In genomic region chr4:129093173-129093974, GRCh38 we compare ENCODE assay signal across 8 cellular contexts. TPM values are rescaled to one million over a fixed set of nuclear protein-coding genes. Genes with fewer than 3 reads are reported as not detected.
DNase-seq lines count a peak whose midpoint lies in the region; ATAC-seq and TF ChIP-seq lines count a peak whose summit lies in the region.

TSS of gene SCLT1 (minus strand) at chr4:129093539. CDS start at chr4:129093103, 436 bp downstream.

- H2BK120ac ChIP-seq in mesendoderm (ENCODE audit: low read depth, low read length): no peak within 1 kb of the TSS

- no peaks in the 10 kb centered on the region for H3K27me3 Mint-ChIP-seq in activated CD8-positive, alpha-beta memory T cell treated with anti-CD3 and anti-CD28 coated beads, Interleukin-2, amount 10 ng/mL, durations not matched to agents 7 days and 5 days
- H3K27me3 Mint-ChIP-seq in endodermal cell (ENCODE audit: insufficient read depth): no peaks in the 10 kb centered on the region

- no peaks in the 10 kb centered on the region for H3K4me1 ChIP-seq in NT2/D1 (ENCODE audit: insufficient read depth, insufficient read length)
- H3K4me1 ChIP-seq in endodermal cell (ENCODE audit: control insufficient read depth, insufficient read depth, low read length): no peaks in the 10 kb centered on the region
- peaks cover 2% of the 10 kb centered on the region for H3K4me1 ChIP-seq in mesendoderm (ENCODE audit: control insufficient read depth, low read depth, low read length)

- H3K36me3 ChIP-seq in NT2/D1 (ENCODE audit: insufficient read depth, insufficient read length, low read length) (peaks cover 4% of the 10 kb centered on the region), endodermal cell (ENCODE audit: control insufficient read depth, insufficient read depth, low read length) (no peaks in the 10 kb centered on the region), mesendoderm (ENCODE audit: control insufficient read depth, insufficient read depth, low read length) (no peaks in the 10 kb centered on the region)

- H2BK15ac ChIP-seq in mesendoderm (replicated peaks; ENCODE audit: low read depth): no peak within 1 kb of the TSS

- no peaks in the 10 kb centered on the region for H3K9me3 Mint-ChIP-seq in activated CD8-positive, alpha-beta memory T cell treated with anti-CD3 and anti-CD28 coated beads, Interleukin-2, amount 10 ng/mL, durations not matched to agents 7 days and 5 days (ENCODE audit: low read depth)
- no peaks in the 10 kb centered on the region for H3K9me3 Mint-ChIP-seq in endodermal cell

- peaks cover 2% of the 10 kb centered on the region for H3K79me1 ChIP-seq in mesendoderm (ENCODE audit: low read length)

- ATAC-seq in GM21381 (IDR thresholded peaks at IDR 0.05; ENCODE audit: unreplicated experiment): peak; percentile 93
- peak; percentile 94 for ATAC-seq in activated CD8-positive, alpha-beta memory T cell treated with anti-CD3 and anti-CD28 coated beads, Interleukin-2, amount 10 ng/mL, durations not matched to agents 7 days and 5 days

- no peak within 1 kb of the TSS for H4K5ac ChIP-seq in mesendoderm (ENCODE audit: low read length)

- H3K4me1 Mint-ChIP-seq in activated CD8-positive, alpha-beta memory T cell treated with anti-CD3 and anti-CD28 coated beads, Interleukin-2, amount 10 ng/mL, durations not matched to agents 7 days and 5 days: peaks cover 43% of the 10 kb centered on the region
- peaks cover 11% of the 10 kb centered on the region for H3K4me1 Mint-ChIP-seq in endodermal cell

- no peak within 1 kb of the TSS for H2AK5ac ChIP-seq in mesendoderm (ENCODE audit: low read length)

- no peaks in the 10 kb centered on the region for H3K27me3 ChIP-seq in NT2/D1 (ENCODE audit: insufficient read depth, insufficient read length)
- no peaks in the 10 kb centered on the region for H3K27me3 ChIP-seq in endodermal cell (ENCODE audit: control insufficient read depth, insufficient read depth, low read length, poor library complexity, severe bottlenecking)
- H3K27me3 ChIP-seq in mesendoderm (ENCODE audit: insufficient read depth, low read length, poor library complexity): no peaks in the 10 kb centered on the region

- peak within 1 kb of the TSS; percentile 65 for H2BK5ac ChIP-seq in mesendoderm (ENCODE audit: low read length)

- H4K8ac ChIP-seq in mesendoderm (ENCODE audit: low read depth, low read length): no peak within 1 kb of the TSS

- no peak within 1 kb of the TSS for H3K23ac ChIP-seq in mesendoderm (ENCODE audit: low read length)

- H3K4ac ChIP-seq in mesendoderm (ENCODE audit: low read depth, low read length): peak within 1 kb of the TSS; percentile 78

- H3K27ac Mint-ChIP-seq in activated CD8-positive, alpha-beta memory T cell treated with anti-CD3 and anti-CD28 coated beads, Interleukin-2, amount 10 ng/mL, durations not matched to agents 7 days and 5 days: peak within 1 kb of the TSS; percentile 96
- H3K27ac Mint-ChIP-seq in endodermal cell: peak within 1 kb of the TSS; percentile 62

- WGBS in endodermal cell (ENCODE audit: insufficient coverage in 1 of 2, insufficient read length in 1 of 2), 2 experiments: 3% methylated on average over 39 to 60 of the region's 60 CpGs
- no CpG with 5 or more reads among the region's 60 CpGs for WGBS in mesendoderm (ENCODE audit: extremely low coverage, insufficient coverage, low lambda C conversion rate)

- DNase-seq in COR-L47 (lab: John Stamatoyannopoulos, UW): peak; percentile 98
- peak in 75 of 76 experiments; percentile 22 to 98 (median 96) for DNase-seq in HUDEP-2 (lab: John Stamatoyannopoulos, UW; ENCODE audit: unreplicated experiment in 76 of 76)
- peak; percentile 92 for DNase-seq in NT2/D1 (ENCODE audit: low read depth, low spot score)
- peak; percentile 99 for DNase-seq in activated CD8-positive, alpha-beta memory T cell treated with anti-CD3 and anti-CD28 coated beads, Interleukin-2, amount 10 ng/mL, durations not matched to agents 7 days and 5 days
- peak; percentile 99 for DNase-seq in endodermal cell
- peak; percentile 99 for DNase-seq in mesendoderm
- peak; percentile 93 for DNase-seq in stimulated activated CD8-positive, alpha-beta memory T cell treated with anti-CD3 and anti-CD28 coated beads, Interleukin-15, amount 100 ng/mL, for 1 hour (ENCODE audit: low read depth)

- H3K4me2 ChIP-seq in mesendoderm (ENCODE audit: low read length): peak within 1 kb of the TSS; percentile 55

- no peak for TF ChIP-seq CTCF in endodermal cell (conservative IDR thresholded peaks at IDR 0.05)

- H3K9me3 ChIP-seq in NT2/D1 (ENCODE audit: insufficient read depth, low read length): no peaks in the 10 kb centered on the region
- H3K9me3 ChIP-seq in endodermal cell (ENCODE audit: control insufficient read depth, low read length): no peaks in the 10 kb centered on the region

- no peak within 1 kb of the TSS for H3K4me3 Mint-ChIP-seq in activated CD8-positive, alpha-beta memory T cell treated with anti-CD3 and anti-CD28 coated beads, Interleukin-2, amount 10 ng/mL, durations not matched to agents 7 days and 5 days
- no peak within 1 kb of the TSS for H3K4me3 Mint-ChIP-seq in endodermal cell

- peaks cover 5% of the 10 kb centered on the region for H3K79me2 ChIP-seq in mesendoderm (ENCODE audit: control insufficient read depth, insufficient read depth, low read length)

- H3K56ac ChIP-seq in mesendoderm (ENCODE audit: low read length): peak within 1 kb of the TSS; percentile 94

- H3K18ac ChIP-seq in mesendoderm (ENCODE audit: low read length): peak within 1 kb of the TSS; percentile 92

- H3K4me3 ChIP-seq in NT2/D1 (ENCODE audit: insufficient read length, low read depth): peak within 1 kb of the TSS; percentile 69
- peak within 1 kb of the TSS; percentile 93 for H3K4me3 ChIP-seq in endodermal cell (ENCODE audit: low read length)
- peak within 1 kb of the TSS; percentile 80 for H3K4me3 ChIP-seq in mesendoderm (ENCODE audit: low read length)

- H3K9ac ChIP-seq in NT2/D1 (ENCODE audit: insufficient read length, low read depth) (peak within 1 kb of the TSS; percentile 90), endodermal cell (ENCODE audit: extremely low read depth, low read length, poor library complexity, severe bottlenecking) (peak within 1 kb of the TSS; percentile 69), mesendoderm (ENCODE audit: low read length) (peak within 1 kb of the TSS; percentile 91)

- peaks cover 14% of the 10 kb centered on the region for H3K36me3 Mint-ChIP-seq in activated CD8-positive, alpha-beta memory T cell treated with anti-CD3 and anti-CD28 coated beads, Interleukin-2, amount 10 ng/mL, durations not matched to agents 7 days and 5 days
- H3K36me3 Mint-ChIP-seq in endodermal cell (ENCODE audit: low read depth): no peaks in the 10 kb centered on the region

- CTCF ChIA-PET in activated CD8-positive, alpha-beta memory T cell treated with anti-CD3 and anti-CD28 coated beads, Interleukin-2, amount 10 ng/mL, durations not matched to agents 7 days and 5 days (lab: Charles Lee): interaction anchor here (1.8 to 2.7 kb wide), 2 partner anchors 230 to 281 kb away, joined by 4 to 13 read pairs; no protein-coding TSS in a partner anchor

- peak within 1 kb of the TSS; percentile 91 for H3K27ac ChIP-seq in endodermal cell (ENCODE audit: low read depth, low read length)
- H3K27ac ChIP-seq in mesendoderm (ENCODE audit: low read depth, low read length): peak within 1 kb of the TSS; percentile 65

RNA-seq across cellular contexts. Expression of gene SCLT1, which starts in this region (rescaled TPM):
- 10 to 100 TPM; 31.3 to 53.4 TPM for total RNA-seq in activated CD8-positive, alpha-beta memory T cell treated with anti-CD3 and anti-CD28 coated beads, Interleukin-2, amount 10 ng/mL, durations not matched to agents 7 days and 5 days
- total RNA-seq in endodermal cell: 10 to 100 TPM; 11.4 to 12.0 TPM
- 13.9 TPM for polyA plus RNA-seq in endodermal cell (2013, experiment 1 of 2)
- polyA plus RNA-seq in endodermal cell (2013, experiment 2 of 2): 15.5 TPM
- 10.5 TPM for polyA plus RNA-seq in mesendoderm (2013, experiment 1 of 2)
- polyA plus RNA-seq in mesendoderm (2013, experiment 2 of 2): 10.9 TPM

Comparison
In these comparisons a context has a peak if more than half of its experiments do, and no peak if none do; other contexts are left out.
1. Peak in every context shown above with its lines: DNase-seq, ATAC-seq, H3K4me3 ChIP-seq and H3K27ac ChIP-seq.